Comparison of ENCODE assay signal across 9 cellular contexts in the genomic region with DNA sequence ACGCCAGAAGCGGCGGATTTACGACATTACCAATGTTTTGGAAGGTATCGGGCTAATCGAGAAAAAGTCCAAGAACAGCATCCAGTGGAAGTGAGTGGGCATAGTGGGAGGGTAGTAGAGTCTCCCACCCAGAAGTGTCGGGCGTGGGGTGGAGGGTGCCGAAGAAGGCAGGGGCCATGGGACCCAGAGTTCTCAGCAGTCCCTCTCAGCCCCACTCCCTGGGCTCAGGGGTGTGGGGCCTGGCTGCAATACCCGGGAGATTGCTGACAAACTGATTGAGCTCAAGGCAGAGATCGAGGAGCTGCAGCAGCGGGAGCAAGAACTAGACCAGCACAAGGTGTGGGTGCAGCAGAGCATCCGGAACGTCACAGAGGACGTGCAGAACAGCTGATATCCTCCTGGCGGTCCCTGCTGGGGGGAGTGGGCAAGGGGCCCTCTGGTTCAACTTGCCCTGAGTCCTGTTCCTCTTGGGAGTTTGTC. TPM values are rescaled to one million over a fixed set of nuclear protein-coding genes. Genes with fewer than 3 reads are reported as not detected.
DNase-seq lines count a peak whose midpoint lies in the region; ATAC-seq, FAIRE-seq and TF ChIP-seq lines count a peak whose summit lies in the region.
"Had no signal": no experiment of that assay in that cellular context is flagged by ENCODE, and none has a peak within 500 bp of the region (broad histone marks: within the 10 kb centered on the region; RNA-seq: fewer than 3 reads in every experiment).

No MANE protein-coding gene starts in this region.

- H3K27me3 ChIP-seq in cardiac muscle cell (no peaks in the 10 kb centered on the region), K562 (ENCODE audit: control insufficient read depth in 2 of 2, insufficient read depth in 2 of 2, low read length in 2 of 2) (no peaks in the 10 kb centered on the region), uterus (no peaks in the 10 kb centered on the region)

- peaks cover 46% of the 10 kb centered on the region for H3K79me2 ChIP-seq in K562 (ENCODE audit: control insufficient read depth, insufficient read depth, low read length)

- no peaks in the 10 kb centered on the region for H3K9me1 ChIP-seq in K562 (ENCODE audit: control insufficient read depth, insufficient read depth, low read length)

- H3K27ac ChIP-seq in cardiac muscle cell (peak overlapping the region; percentile 67), K562 (ENCODE audit: extremely low read depth, low read depth, low read length) (peak overlapping the region; percentile 63), uterus (peak overlapping the region; percentile 67 to 71)

- no peaks in the 10 kb centered on the region for H4K20me1 ChIP-seq in K562 (replicated peaks; ENCODE audit: control insufficient read depth, insufficient read depth, low read length)

- 0% methylated on average over 15 of the region's 16 CpGs for WGBS in K562 (ENCODE audit: insufficient coverage, low coverage, missing lambda C conversion rate)

- H3K36me3 ChIP-seq in cardiac muscle cell = peaks cover 30% of the 10 kb centered on the region
- peaks cover 51% of the 10 kb centered on the region for H3K36me3 ChIP-seq in K562 (ENCODE audit: control insufficient read depth, insufficient read depth, low read length)
- H3K36me3 ChIP-seq in uterus = no peaks in the 10 kb centered on the region

- H3K4me3 ChIP-seq in cardiac muscle cell (peak overlapping the region; percentile 88), K562 (peak overlapping the region; percentile 83), uterus (peak overlapping the region; percentile 89 to 90)

- TF ChIP-seq RAD21 in K562 (CRISPR knock-in tag; conservative IDR thresholded peaks at IDR 0.05 in 1 of 2, IDR thresholded peaks at IDR 0.05 in 1 of 2) = no peak

- CTCF ChIA-PET in K562 (lab: Yijun Ruan, JAX; ENCODE audit: low intra/inter-chr PET ratio) = no interaction called here

- ATAC-seq in K562 = no peak; the same call in 2 of the 3 replicates

- peak overlapping the region; percentile 97 for H3K4me2 ChIP-seq in K562 (ENCODE audit: insufficient read depth, low read length)

- H3K9me3 ChIP-seq in cardiac muscle cell (ENCODE audit: low read depth) (no peaks in the 10 kb centered on the region), K562 (replicated peaks; ENCODE audit: control insufficient read depth, insufficient read depth, low read depth, low read length) (no peaks in the 10 kb centered on the region), uterus (no peaks in the 10 kb centered on the region)

- H3K4me1 ChIP-seq in cardiac muscle cell (ENCODE audit: low read depth) = peaks cover 7% of the 10 kb centered on the region
- peaks cover 38 to 64% of the 10 kb centered on the region in 2 experiments for H3K4me1 ChIP-seq in K562 (replicated peaks in 1 of 2; ENCODE audit: control insufficient read depth in 2 of 2, insufficient read depth in 2 of 2, low read length in 2 of 2)
- peaks cover 9 to 11% of the 10 kb centered on the region in 2 donors for H3K4me1 ChIP-seq in uterus

- TF ChIP-seq EP300 in K562 (IDR thresholded peaks at IDR 0.05; ENCODE audit: low read length) = no peak

- POLR2A ChIA-PET in K562 (lab: Yijun Ruan, JAX) = interaction anchor here (0.7 to 1.1 kb wide), 3 partner anchors 14 to 480 kb away, joined by 3 to 4 read pairs (median 3); no protein-coding TSS in a partner anchor

- H2AFZ ChIP-seq in K562 (ENCODE audit: low read depth, low read length) = no peak overlapping the region

- no TSS peak for BruUV-seq in K562 (replicated peaks; lab: Mats Ljungman, UMichigan)

- TF ChIP-seq POLR2A in K562 (conservative IDR thresholded peaks at IDR 0.05) (no peak), uterus (IDR thresholded peaks at IDR 0.05) (no peak)

- H3K9ac ChIP-seq in K562 (ENCODE audit: insufficient read depth in 1 of 2, low read depth in 2 of 2, low read length in 2 of 2) = peak overlapping the region; percentile 88 to 95

- DNase-seq in cardiac muscle cell (ENCODE audit: low read depth in 1 of 2, low spot score in 1 of 2) (no peak), cardiac septum (ENCODE audit: low spot score) (no peak), K562 (ENCODE audit: extremely low read depth in 1 of 4, low spot score in 3 of 4) (peak in 2 of 4 experiments; percentile 50 to 53), lung microvascular endothelial cell (ENCODE audit: low read depth in 2 of 2) (peak; percentile 25 to 35), uterus (no peak), cerebellar nuclear complex (lab: John Stamatoyannopoulos, UW) (no peak), NCI-H2171 (lab: John Stamatoyannopoulos, UW) (no peak), C1 segment of cervical spinal cord (lab: John Stamatoyannopoulos, UW) (no peak)

- in situ Hi-C loops in K562 (cut with MboI) = no loop called here

- TF ChIP-seq CTCF in cardiac muscle cell (IDR thresholded peaks at IDR 0.05; ENCODE audit: low read depth, low read length) (no peak), K562 (IDR thresholded peaks at IDR 0.05 in 2 of 3, conservative IDR thresholded peaks at IDR 0.05 in 1 of 3; ENCODE audit: insufficient read depth in 2 of 3, low read depth in 1 of 3, low read length in 3 of 3) (no peak), uterus (IDR thresholded peaks at IDR 0.05) (no peak)

- intact Hi-C loops in cardiac septum (cut with DNase I) (loop anchor here (1.0 kb wide), 1 partner anchor 33 kb away; no protein-coding TSS in a partner anchor), K562 (cut with micrococcal nuclease) (loop anchor here (2.0 to 5.0 kb wide), 2 partner anchors 34 to 54 kb away; a partner anchor contains a TSS), uterus (cut with DNase I; ENCODE audit: low total_unique reads) (no loop called here)

- no peak for FAIRE-seq in K562 (lab: Jason Lieb, UNC)
- FAIRE-seq: G401.6 had no signal

RNA-seq across cellular contexts. Expression of a gene that starts 0.9 kb away (rescaled TPM):
- 85.2 and 99.4 TPM in 2 replicates for total RNA-seq in cardiac muscle cell
- polyA plus RNA-seq in cardiac muscle cell = 66.2 and 68.0 TPM in 2 replicates
- total RNA-seq in cardiac septum = 34.4 TPM
- total RNA-seq in K562 (2011; cell fraction: chromatin; rRNA removed; ENCODE audit: low replicate concordance) = 211 and 651 TPM in 2 replicates
- total RNA-seq in K562 (2011; cell fraction: nucleolus; rRNA removed) = 388 and 435 TPM in 2 replicates
- total RNA-seq in K562 (2011; cell fraction: nucleoplasm; rRNA removed) = 240 and 280 TPM in 2 replicates
- 109 and 145 TPM in 2 replicates for total RNA-seq in K562 (2014; rRNA removed)
- 52.8 and 64.0 TPM in 2 replicates for total RNA-seq in K562 (2014; rRNA removed; fragmentation: Illumina TruSeq; extraction: Trizol)
- 105 and 106 TPM in 2 replicates for total RNA-seq in K562 (2015; rRNA removed; fragmentation: Illumina TruSeq; extraction: Trizol)
- total RNA-seq in K562 (2021) = 114 and 115 TPM in 2 replicates
- 83.4 and 101 TPM in 2 replicates for polyA plus RNA-seq in K562 (2011; rRNA removed)
- polyA plus RNA-seq in K562 (2011; cell fraction: cytosol; rRNA removed) = 110 and 215 TPM in 2 replicates
- 277 and 411 TPM in 2 replicates for polyA plus RNA-seq in K562 (2011; cell fraction: nucleus; rRNA removed)
- polyA plus RNA-seq in K562 (2012) = 96.3 and 105 TPM in 2 replicates
- polyA plus RNA-seq in K562 (2014; fragmentation: Illumina TruSeq; extraction: Trizol) = 127 and 129 TPM in 2 replicates
- 10 to 100 TPM in 1 of 2 experiments, 1 to 10 TPM in 1; 9.7 to 18.9 TPM for polyA plus RNA-seq in K562 (2014; fragmentation: Nextera tagmentation; extraction: Ambion mirVana)
- 139 and 150 TPM in 2 replicates for polyA plus RNA-seq in K562 (2014; rRNA removed)
- 61.7 and 80.1 TPM in 2 replicates for polyA minus RNA-seq in K562 (2011; rRNA and poly(A)+ RNA removed)
- polyA minus RNA-seq in K562 (2011; cell fraction: cytosol; rRNA and poly(A)+ RNA removed) = 51.9 and 58.9 TPM in 2 replicates
- 108 and 112 TPM in 2 replicates for polyA minus RNA-seq in K562 (2011; cell fraction: nucleus; rRNA and poly(A)+ RNA removed)
- 44.2 and 60.3 TPM in 2 replicates for total RNA-seq in lung microvascular endothelial cell
- 100 to 1,000 TPM in 1 of 4 donors, 10 to 100 TPM in 3; 49.2 to 294 (median 77.1) TPM for total RNA-seq in uterus

RNA-seq across cellular contexts. Expression of a gene that starts 2.9 kb away (rescaled TPM):
- total RNA-seq in cardiac muscle cell = 2.9 and 3.7 TPM in 2 replicates
- 2.8 and 4.3 TPM in 2 replicates for polyA plus RNA-seq in cardiac muscle cell
- total RNA-seq in cardiac septum = 2.8 TPM
- total RNA-seq in K562 (2011; cell fraction: chromatin; rRNA removed; ENCODE audit: low replicate concordance) = not detected in 2 replicates
- total RNA-seq in K562 (2011; cell fraction: nucleolus; rRNA removed) = not detected in 2 replicates
- not detected in 2 replicates for total RNA-seq in K562 (2011; cell fraction: nucleoplasm; rRNA removed)
- total RNA-seq in K562 (2014; rRNA removed) = 0.12 TPM in 1 of 2 replicates, not detected in the other
- not detected in 2 replicates for total RNA-seq in K562 (2014; rRNA removed; fragmentation: Illumina TruSeq; extraction: Trizol)
- not detected in 2 replicates for total RNA-seq in K562 (2015; rRNA removed; fragmentation: Illumina TruSeq; extraction: Trizol)
- not detected in 2 replicates for total RNA-seq in K562 (2021)
- polyA plus RNA-seq in K562 (2011; rRNA removed) = 0.08 TPM in 1 of 2 replicates, not detected in the other
- 0.04 and 0.12 TPM in 2 replicates for polyA plus RNA-seq in K562 (2011; cell fraction: cytosol; rRNA removed)
- 0.11 TPM in 1 of 2 replicates, not detected in the other for polyA plus RNA-seq in K562 (2011; cell fraction: nucleus; rRNA removed)
- polyA plus RNA-seq in K562 (2012) = 0.10 and 0.11 TPM in 2 replicates
- polyA plus RNA-seq in K562 (2014; fragmentation: Illumina TruSeq; extraction: Trizol) = not detected in 2 replicates
- not detected for polyA plus RNA-seq in K562 (2014; fragmentation: Nextera tagmentation; extraction: Ambion mirVana)
- polyA plus RNA-seq in K562 (2014; rRNA removed) = not detected in 2 replicates
- polyA minus RNA-seq in K562 (2011; rRNA and poly(A)+ RNA removed) = not detected in 2 replicates
- polyA minus RNA-seq in K562 (2011; cell fraction: cytosol; rRNA and poly(A)+ RNA removed) = not detected in 2 replicates
- not detected in 2 replicates for polyA minus RNA-seq in K562 (2011; cell fraction: nucleus; rRNA and poly(A)+ RNA removed)
- total RNA-seq in lung microvascular endothelial cell = 33.8 and 48.0 TPM in 2 replicates
- total RNA-seq in uterus = 1 to 10 TPM in 3 of 4 donors, under 1 TPM in 1; 0.29 to 5.1 (median 1.8) TPM

RNA-seq across cellular contexts. Expression of a gene that starts 6.1 kb away (rescaled TPM):
- total RNA-seq in cardiac muscle cell (0.28 and 1.1 TPM in 2 replicates), cardiac septum (0.92 TPM), K562 (2014; rRNA removed) (1.9 and 3.1 TPM in 2 replicates), K562 (2014; rRNA removed; fragmentation: Illumina TruSeq; extraction: Trizol) (0.48 and 0.58 TPM in 2 replicates), K562 (2015; rRNA removed; fragmentation: Illumina TruSeq; extraction: Trizol) (1.5 and 1.7 TPM in 2 replicates), K562 (2021) (3.9 and 4.6 TPM in 2 replicates), lung microvascular endothelial cell (0.44 and 0.99 TPM in 2 replicates), uterus (1 to 10 TPM in 2 of 4 donors, not detected in 2; 1.6 to 5.4 TPM)
- polyA plus RNA-seq in cardiac muscle cell (0.15 and 0.97 TPM in 2 replicates), K562 (2011; rRNA removed) (2.5 and 4.0 TPM in 2 replicates), K562 (2014; fragmentation: Illumina TruSeq; extraction: Trizol) (0.82 and 1.3 TPM in 2 replicates), K562 (2014; fragmentation: Nextera tagmentation; extraction: Ambion mirVana) (under 1 TPM; 0.04 to 0.06 TPM), K562 (2014; rRNA removed) (5.1 and 5.2 TPM in 2 replicates)
- 12.1 and 42.9 TPM in 2 replicates for total RNA-seq in K562 (2011; cell fraction: chromatin; rRNA removed; ENCODE audit: low replicate concordance)
- total RNA-seq in K562 (2011; cell fraction: nucleolus; rRNA removed) = 32.0 and 40.1 TPM in 2 replicates
- total RNA-seq in K562 (2011; cell fraction: nucleoplasm; rRNA removed) = 12.4 and 17.4 TPM in 2 replicates
- 2.2 and 3.1 TPM in 2 replicates for polyA plus RNA-seq in K562 (2011; cell fraction: cytosol; rRNA removed)
- 35.2 and 59.8 TPM in 2 replicates for polyA plus RNA-seq in K562 (2011; cell fraction: nucleus; rRNA removed)
- 3.7 and 5.7 TPM in 2 replicates for polyA plus RNA-seq in K562 (2012)
- 0.51 and 0.53 TPM in 2 replicates for polyA minus RNA-seq in K562 (2011; rRNA and poly(A)+ RNA removed)
- polyA minus RNA-seq in K562 (2011; cell fraction: cytosol; rRNA and poly(A)+ RNA removed) = 0.57 and 1.3 TPM in 2 replicates
- 5.8 and 7.3 TPM in 2 replicates for polyA minus RNA-seq in K562 (2011; cell fraction: nucleus; rRNA and poly(A)+ RNA removed)

RNA-seq across cellular contexts. Expression of a gene that starts 9.1 kb away (rescaled TPM):
- total RNA-seq in cardiac muscle cell = 57.8 and 78.1 TPM in 2 replicates
- 47.8 and 53.7 TPM in 2 replicates for polyA plus RNA-seq in cardiac muscle cell
- total RNA-seq in cardiac septum = 22.2 TPM
- 49.6 and 111 TPM in 2 replicates for total RNA-seq in K562 (2011; cell fraction: chromatin; rRNA removed; ENCODE audit: low replicate concordance)
- 67.4 and 83.6 TPM in 2 replicates for total RNA-seq in K562 (2011; cell fraction: nucleolus; rRNA removed)
- total RNA-seq in K562 (2011; cell fraction: nucleoplasm; rRNA removed) = 53.7 and 59.5 TPM in 2 replicates
- total RNA-seq in K562 (2014; rRNA removed) = 10.3 and 13.2 TPM in 2 replicates
- total RNA-seq in K562 (2014; rRNA removed; fragmentation: Illumina TruSeq; extraction: Trizol) = 5.6 and 6.0 TPM in 2 replicates
- total RNA-seq in K562 (2015; rRNA removed; fragmentation: Illumina TruSeq; extraction: Trizol) = 9.2 and 9.9 TPM in 2 replicates
- 16.6 and 16.9 TPM in 2 replicates for total RNA-seq in K562 (2021)
- 13.4 and 17.8 TPM in 2 replicates for polyA plus RNA-seq in K562 (2011; rRNA removed)
- polyA plus RNA-seq in K562 (2011; cell fraction: cytosol; rRNA removed) = 19.3 and 25.9 TPM in 2 replicates
- 127 and 197 TPM in 2 replicates for polyA plus RNA-seq in K562 (2011; cell fraction: nucleus; rRNA removed)
- polyA plus RNA-seq in K562 (2012) = 18.3 and 21.0 TPM in 2 replicates
- 10.6 and 12.0 TPM in 2 replicates for polyA plus RNA-seq in K562 (2014; fragmentation: Illumina TruSeq; extraction: Trizol)
- polyA plus RNA-seq in K562 (2014; fragmentation: Nextera tagmentation; extraction: Ambion mirVana) = 1 to 10 TPM; 3.4 to 3.8 TPM
- polyA plus RNA-seq in K562 (2014; rRNA removed) = 20.5 and 27.5 TPM in 2 replicates
- polyA minus RNA-seq in K562 (2011; rRNA and poly(A)+ RNA removed) = 5.0 and 6.0 TPM in 2 replicates
- polyA minus RNA-seq in K562 (2011; cell fraction: cytosol; rRNA and poly(A)+ RNA removed) = 5.5 and 9.5 TPM in 2 replicates
- 28.1 and 37.3 TPM in 2 replicates for polyA minus RNA-seq in K562 (2011; cell fraction: nucleus; rRNA and poly(A)+ RNA removed)
- 5.7 and 10.1 TPM in 2 replicates for total RNA-seq in lung microvascular endothelial cell
- 10 to 100 TPM; 10.9 to 35.4 (median 20.5) TPM for total RNA-seq in uterus

RNA-seq across cellular contexts. Expression of a gene that starts 22.5 kb away (rescaled TPM):
- 33.7 and 40.6 TPM in 2 replicates for total RNA-seq in cardiac muscle cell
- 19.4 and 31.1 TPM in 2 replicates for polyA plus RNA-seq in cardiac muscle cell
- 86.3 TPM for total RNA-seq in cardiac septum
- total RNA-seq in K562 (2011; cell fraction: chromatin; rRNA removed; ENCODE audit: low replicate concordance) = 81.0 and 88.7 TPM in 2 replicates
- 34.7 and 39.7 TPM in 2 replicates for total RNA-seq in K562 (2011; cell fraction: nucleolus; rRNA removed)
- 64.6 and 93.4 TPM in 2 replicates for total RNA-seq in K562 (2011; cell fraction: nucleoplasm; rRNA removed)
- 5.4 and 8.3 TPM in 2 replicates for total RNA-seq in K562 (2014; rRNA removed)
- total RNA-seq in K562 (2014; rRNA removed; fragmentation: Illumina TruSeq; extraction: Trizol) = 3.4 and 4.3 TPM in 2 replicates
- total RNA-seq in K562 (2015; rRNA removed; fragmentation: Illumina TruSeq; extraction: Trizol) = 4.1 and 5.0 TPM in 2 replicates
- 7.0 and 9.3 TPM in 2 replicates for total RNA-seq in K562 (2021)
- polyA plus RNA-seq in K562 (2011; rRNA removed) = 8.4 and 13.5 TPM in 2 replicates
- 5.8 and 7.2 TPM in 2 replicates for polyA plus RNA-seq in K562 (2011; cell fraction: cytosol; rRNA removed)
- polyA plus RNA-seq in K562 (2011; cell fraction: nucleus; rRNA removed) = 50.0 and 53.8 TPM in 2 replicates
- 19.1 and 59.4 TPM in 2 replicates for polyA plus RNA-seq in K562 (2012)
- polyA plus RNA-seq in K562 (2014; fragmentation: Illumina TruSeq; extraction: Trizol) = 7.6 and 8.2 TPM in 2 replicates
- under 1 TPM; 0.45 to 0.69 TPM for polyA plus RNA-seq in K562 (2014; fragmentation: Nextera tagmentation; extraction: Ambion mirVana)
- polyA plus RNA-seq in K562 (2014; rRNA removed) = 12.2 and 14.0 TPM in 2 replicates
- 3.4 and 5.6 TPM in 2 replicates for polyA minus RNA-seq in K562 (2011; rRNA and poly(A)+ RNA removed)
- 1.9 and 2.5 TPM in 2 replicates for polyA minus RNA-seq in K562 (2011; cell fraction: cytosol; rRNA and poly(A)+ RNA removed)
- 5.4 and 10.3 TPM in 2 replicates for polyA minus RNA-seq in K562 (2011; cell fraction: nucleus; rRNA and poly(A)+ RNA removed)
- total RNA-seq in lung microvascular endothelial cell = 4.8 and 5.6 TPM in 2 replicates
- 10 to 100 TPM in 2 of 4 donors, 1 to 10 TPM in 2; 3.3 to 29.7 (median 17.0) TPM for total RNA-seq in uterus

Comparison
In these comparisons a context has a peak if more than half of its experiments do, and no peak if none do; other contexts are left out.
1. DNase-seq: peak in lung microvascular endothelial cell (2 of 2); none in cardiac muscle cell (0 of 2), cardiac septum (single experiment), uterus (0 of 2), cerebellar nuclear complex (0 of 2), NCI-H2171 (single experiment) and C1 segment of cervical spinal cord (0 of 14).
2. Peak in every context shown above with its lines, with median percentiles within 50 percentile points of each other: H3K27ac ChIP-seq and H3K4me3 ChIP-seq.